Comparison of ENCODE assay signal across 8 cellular contexts in genomic region chr1:156602557-156602993, GRCh38. TPM values are rescaled to one million over a fixed set of nuclear protein-coding genes. Genes with fewer than 3 reads are reported as not detected.
DNase-seq lines count a peak whose midpoint lies in the region; ATAC-seq, FAIRE-seq and TF ChIP-seq lines count a peak whose summit lies in the region.

No MANE protein-coding gene starts in this region.

- BruUV-seq in MCF 10A (replicated peaks; lab: Mats Ljungman, UMichigan) = no TSS peak

- no peak for FAIRE-seq in GM12892 (lab: Jason Lieb, UNC)

- H3K4me1 Mint-ChIP-seq in MCF 10A (ENCODE audit: insufficient read depth, unreplicated experiment) = peaks cover 18% of the 10 kb centered on the region

- H3K79me2 ChIP-seq in SK-N-SH (ENCODE audit: insufficient read depth) (peaks cover 32% of the 10 kb centered on the region), trophoblast cell (ENCODE audit: control insufficient read depth, insufficient read depth, low read length, poor library complexity) (peaks cover 3% of the 10 kb centered on the region)

- H3F3A ChIP-seq in SK-N-SH (replicated peaks; ENCODE audit: insufficient read depth) = peaks cover 13% of the 10 kb centered on the region

- H2BK120ac ChIP-seq in trophoblast cell (ENCODE audit: insufficient read depth, low read length, poor library complexity) = no peak overlapping the region

- H3K36me3 Mint-ChIP-seq in MCF 10A (ENCODE audit: insufficient read depth, unreplicated experiment) = peaks cover 35% of the 10 kb centered on the region

- no peak overlapping the region for H3K4me3 ChIP-seq in SK-N-SH (ENCODE audit: low read depth in 2 of 2, low read length in 1 of 2)
- no peak overlapping the region for H3K4me3 ChIP-seq in trophoblast cell (ENCODE audit: low read depth, low read length)
- H3K4me3 ChIP-seq in vagina = no peak overlapping the region
- no peak overlapping the region for H3K4me3 ChIP-seq in sigmoid colon

- peak; percentile 63 for TF ChIP-seq CTCF in SK-N-SH (IDR thresholded peaks at IDR 0.05)
- TF ChIP-seq CTCF in MCF 10A (IDR thresholded peaks at IDR 0.05; ENCODE audit: unreplicated experiment) = peak; percentile 31
- no peak for TF ChIP-seq CTCF in vagina (IDR thresholded peaks at IDR 0.05)
- TF ChIP-seq CTCF in sigmoid colon (IDR thresholded peaks at IDR 0.05) = no peak

- no peaks in the 10 kb centered on the region for H3K9me3 Mint-ChIP-seq in MCF 10A (ENCODE audit: unreplicated experiment)

- H4K8ac ChIP-seq in trophoblast cell (ENCODE audit: low read depth, low read length) = peak overlapping the region; percentile 54

- H3K4me3 Mint-ChIP-seq in MCF 10A (ENCODE audit: unreplicated experiment) = peak overlapping the region; percentile 86

- H3K27me3 ChIP-seq in SK-N-SH (ENCODE audit: insufficient read depth) = no peaks in the 10 kb centered on the region
- no peaks in the 10 kb centered on the region for H3K27me3 ChIP-seq in trophoblast cell (ENCODE audit: insufficient read depth, low read length)
- H3K27me3 ChIP-seq in vagina = no peaks in the 10 kb centered on the region
- H3K27me3 ChIP-seq in sigmoid colon = no peaks in the 10 kb centered on the region

- peaks cover 13 to 20% of the 10 kb centered on the region in 2 experiments for H3K36me3 ChIP-seq in SK-N-SH (replicated peaks in 1 of 2; ENCODE audit: control insufficient read depth in 1 of 2, insufficient read depth in 2 of 2, low read length in 1 of 2)
- H3K36me3 ChIP-seq in trophoblast cell (ENCODE audit: control insufficient read depth in 1 of 2, insufficient read depth in 2 of 2, low read length in 2 of 2) = peaks cover 8% of the 10 kb centered on the region in 2 experiments
- H3K36me3 ChIP-seq in vagina = peaks cover 0 to 8% of the 10 kb centered on the region in 2 donors
- H3K36me3 ChIP-seq in sigmoid colon = peaks cover 0 to 13% (median 5%) of the 10 kb centered on the region in 4 donors

- WGBS in SK-N-SH (ENCODE audit: low lambda C conversion rate) = 59% methylated on average over 10 of the region's 10 CpGs
- no CpG with 5 or more reads among the region's 10 CpGs for WGBS in trophoblast cell (ENCODE audit: extremely low coverage, insufficient coverage, insufficient read length)
- WGBS in sigmoid colon, 2 donors = 32 to 41% methylated on average over 10 of the region's 10 CpGs

- H3K27me3 Mint-ChIP-seq in MCF 10A (ENCODE audit: insufficient read depth, unreplicated experiment) = no peaks in the 10 kb centered on the region

- H3K23ac ChIP-seq in trophoblast cell (ENCODE audit: low read length) = no peak overlapping the region

- H3K9me3 ChIP-seq in SK-N-SH (no peaks in the 10 kb centered on the region), trophoblast cell (ENCODE audit: insufficient read depth, low read depth, low read length) (peaks cover 2% of the 10 kb centered on the region), vagina (no peaks in the 10 kb centered on the region), sigmoid colon (no peaks in the 10 kb centered on the region)

- H4K91ac ChIP-seq in trophoblast cell (ENCODE audit: low read depth, low read length) = no peak overlapping the region

- H2AK5ac ChIP-seq in trophoblast cell (ENCODE audit: low read length) = no peak overlapping the region

- H3K18ac ChIP-seq in trophoblast cell (ENCODE audit: low read length) = no peak overlapping the region

- H2AFZ ChIP-seq in SK-N-SH (ENCODE audit: low read depth) (no peak overlapping the region), trophoblast cell (ENCODE audit: insufficient read depth, low read length, poor library complexity) (no peak overlapping the region)

- peak overlapping the region; percentile 31 for H3K27ac Mint-ChIP-seq in MCF 10A (ENCODE audit: low read depth, unreplicated experiment)

- H3K27ac ChIP-seq in SK-N-SH (ENCODE audit: low read depth in 2 of 2, low read length in 1 of 2) = no peak overlapping the region
- H3K27ac ChIP-seq in trophoblast cell (ENCODE audit: low read depth, low read length) = no peak overlapping the region
- H3K27ac ChIP-seq in vagina = no peak overlapping the region
- no peak overlapping the region for H3K27ac ChIP-seq in sigmoid colon

- no peak overlapping the region for H4K12ac ChIP-seq in trophoblast cell (ENCODE audit: low read depth, low read length)

- DNase-seq in SK-N-SH (no peak), NAMALWA (ENCODE audit: low spot score) (peak; percentile 73), MCF 10A (ENCODE audit: unreplicated experiment) (peak; percentile 63), trophoblast cell (no peak), vagina (ENCODE audit: extremely low spot score in 2 of 2) (no peak), GM12892 (ENCODE audit: insufficient read length) (no peak), sigmoid colon (no peak)

- TF ChIP-seq RAD21 in SK-N-SH (IDR thresholded peaks at IDR 0.05; ENCODE audit: low read length) = peak; percentile 29; the same call in 1 of the 2 replicates

- H4K20me1 ChIP-seq in SK-N-SH (ENCODE audit: insufficient read depth) = no peaks in the 10 kb centered on the region

- CTCF ChIA-PET in SK-N-SH (lab: Yijun Ruan, JAX) (interaction anchor here (0.6 to 3.6 kb wide), 9 partner anchors 8 to 157 kb away, joined by 3 to 24 read pairs (median 6); partner anchors contain the start of genes HAPLN2 and NAXE), MCF 10A (lab: Yijun Ruan, JAX) (interaction anchor here (0.6 to 8.3 kb wide), 20 partner anchors 9 to 366 kb away, joined by 3 to 64 read pairs (median 4); partner anchors contain the start of gene NAXE)

- peaks cover 6 to 9% of the 10 kb centered on the region in 2 experiments; a peak in 2 of 4 replicates for H3K4me1 ChIP-seq in SK-N-SH (ENCODE audit: control insufficient read depth in 1 of 2, insufficient read depth in 2 of 2, low read depth in 1 of 2, low read length in 1 of 2)
- H3K4me1 ChIP-seq in trophoblast cell (ENCODE audit: control insufficient read depth in 1 of 2, insufficient read depth in 2 of 2, low read length in 2 of 2) = peaks cover 6 to 10% of the 10 kb centered on the region in 2 experiments
- peaks cover 21% of the 10 kb centered on the region for H3K4me1 ChIP-seq in vagina
- H3K4me1 ChIP-seq in sigmoid colon = peaks cover 0 to 20% (median 19%) of the 10 kb centered on the region in 4 donors

- TF ChIP-seq EP300 in SK-N-SH (IDR thresholded peaks at IDR 0.05; ENCODE audit: borderline replicate concordance in 1 of 2, low read depth in 1 of 2, low read length in 1 of 2) = no peak
- no peak for TF ChIP-seq EP300 in sigmoid colon (IDR thresholded peaks at IDR 0.05)

- H3K79me1 ChIP-seq in trophoblast cell (ENCODE audit: low read length) = peaks cover 7% of the 10 kb centered on the region

- intact Hi-C loops in MCF 10A (cut with micrococcal nuclease) (loop anchor here (10.0 kb wide), 1 partner anchor 98 kb away; the partner anchor contains the start of gene MEF2D), vagina (cut with DNase I) (no loop called here), sigmoid colon (cut with DNase I) (no loop called here)

- no peak overlapping the region for H3K14ac ChIP-seq in trophoblast cell (ENCODE audit: low read length)

- no peak overlapping the region for H3K4ac ChIP-seq in trophoblast cell (ENCODE audit: low read depth, low read length)

- H2BK5ac ChIP-seq in trophoblast cell (ENCODE audit: low read depth, low read length, poor library complexity) = no peak overlapping the region

- TF ChIP-seq POLR2A in vagina (IDR thresholded peaks at IDR 0.05) (no peak), GM12892 (IDR thresholded peaks at IDR 0.05; ENCODE audit: low read depth, low read length) (no peak), sigmoid colon (IDR thresholded peaks at IDR 0.05) (no peak)

- POLR2A ChIA-PET in SK-N-SH (lab: Yijun Ruan, JAX) = interaction anchor here (1.8 kb wide), 1 partner anchor 11 kb away, joined by 15 read pairs; the partner anchor contains the start of gene NAXE
- POLR2A ChIA-PET in MCF 10A (lab: Yijun Ruan, JAX) = interaction anchor here (0.6 to 7.0 kb wide), 10 partner anchors 11 to 509 kb away, joined by 3 to 134 read pairs (median 9); partner anchors contain the start of genes MEF2D and NAXE

- H3K4me2 ChIP-seq in SK-N-SH (peak overlapping the region; percentile 85; the same call in 1 of the 2 replicates), trophoblast cell (ENCODE audit: low read length) (no peak overlapping the region)

- no peak for ATAC-seq in SK-N-SH treated with all-trans-retinoic acid at 6 μM for 48 hours

- H3K9me2 ChIP-seq in SK-N-SH = no peaks in the 10 kb centered on the region

- no peak overlapping the region for H3K9ac ChIP-seq in SK-N-SH
- H3K9ac ChIP-seq in trophoblast cell (ENCODE audit: low read length) = no peak overlapping the region

- no peak overlapping the region for H2BK12ac ChIP-seq in trophoblast cell (ENCODE audit: low read length)

RNA-seq across cellular contexts. Expression of gene GPATCH4, which starts 1.3 kb away (rescaled TPM):
- polyA plus RNA-seq in SK-N-SH (2012; rRNA removed) (36.6 and 46.8 TPM in 2 replicates), sigmoid colon (10 to 100 TPM; 10.2 to 32.9 (median 18.0) TPM)
- 45.1 and 47.1 TPM in 2 replicates for polyA plus RNA-seq in SK-N-SH (2012; cell fraction: cytosol; rRNA removed)
- 41.7 and 60.0 TPM in 2 replicates for polyA plus RNA-seq in SK-N-SH (2012; cell fraction: nucleus; rRNA removed)
- total RNA-seq in MCF 10A (2022) (67.3 and 107 TPM in 2 replicates), vagina (25.8 TPM), sigmoid colon (10 to 100 TPM; 12.2 to 22.9 (median 17.3) TPM)
- 16.5 and 16.8 TPM in 2 replicates for polyA plus RNA-seq in trophoblast cell (2013)
- polyA plus RNA-seq in GM12892 (2012; ENCODE audit: missing spikeins) = 42.9 TPM

RNA-seq across cellular contexts. Expression of gene NAXE, which starts 11.0 kb away (rescaled TPM):
- 68.5 and 98.4 TPM in 2 replicates for polyA plus RNA-seq in SK-N-SH (2012; rRNA removed)
- polyA plus RNA-seq in SK-N-SH (2012; cell fraction: cytosol; rRNA removed) = 66.1 and 89.0 TPM in 2 replicates
- 57.4 and 64.6 TPM in 2 replicates for polyA plus RNA-seq in SK-N-SH (2012; cell fraction: nucleus; rRNA removed)
- total RNA-seq in MCF 10A (2022) = 141 and 155 TPM in 2 replicates
- 46.9 and 47.2 TPM in 2 replicates for polyA plus RNA-seq in trophoblast cell (2013)
- 46.7 TPM for total RNA-seq in vagina
- polyA plus RNA-seq in GM12892 (2012; ENCODE audit: missing spikeins) = 57.6 TPM
- 100 to 1,000 TPM in 1 of 4 donors, 10 to 100 TPM in 3; 59.3 to 113 (median 67.2) TPM for total RNA-seq in sigmoid colon
- 10 to 100 TPM; 80.8 to 91.6 (median 84.1) TPM for polyA plus RNA-seq in sigmoid colon

RNA-seq across cellular contexts. Expression of gene HAPLN2, which starts 16.6 kb away (rescaled TPM):
- 0.10 and 0.20 TPM in 2 replicates for polyA plus RNA-seq in SK-N-SH (2012; rRNA removed)
- not detected in 2 replicates for polyA plus RNA-seq in SK-N-SH (2012; cell fraction: cytosol; rRNA removed)
- 0.98 and 1.1 TPM in 2 replicates for polyA plus RNA-seq in SK-N-SH (2012; cell fraction: nucleus; rRNA removed)
- total RNA-seq in MCF 10A (2022) = not detected in 2 replicates
- polyA plus RNA-seq in trophoblast cell (2013) = 0.06 TPM in 1 of 2 replicates, not detected in the other
- not detected for total RNA-seq in vagina
- not detected for polyA plus RNA-seq in GM12892 (2012; ENCODE audit: missing spikeins)
- 1 to 10 TPM in 1 of 4 donors, under 1 TPM in 1, not detected in 2; 0.71 to 1.2 TPM for total RNA-seq in sigmoid colon
- under 1 TPM in 1 of 3 donors, not detected in 2; 0.10 TPM for polyA plus RNA-seq in sigmoid colon

RNA-seq across cellular contexts. Expression of gene TTC24, which starts 23.1 kb away (rescaled TPM):
- polyA plus RNA-seq in SK-N-SH (2012; rRNA removed) (not detected in 2 replicates), sigmoid colon (1 to 10 TPM in 1 of 3 donors, not detected in 2; 2.6 TPM)
- polyA plus RNA-seq in SK-N-SH (2012; cell fraction: cytosol; rRNA removed) = not detected in 2 replicates
- not detected in 2 replicates for polyA plus RNA-seq in SK-N-SH (2012; cell fraction: nucleus; rRNA removed)
- total RNA-seq in MCF 10A (2022) (not detected in 2 replicates), vagina (not detected), sigmoid colon (not detected)
- not detected in 2 replicates for polyA plus RNA-seq in trophoblast cell (2013)
- 0.68 TPM for polyA plus RNA-seq in GM12892 (2012; ENCODE audit: missing spikeins)

RNA-seq across cellular contexts. Expression of gene IQGAP3, which starts 30.2 kb away (rescaled TPM):
- 14.4 and 15.6 TPM in 2 replicates for polyA plus RNA-seq in SK-N-SH (2012; rRNA removed)
- polyA plus RNA-seq in SK-N-SH (2012; cell fraction: cytosol; rRNA removed) = 3.6 and 5.8 TPM in 2 replicates
- 80.7 and 85.0 TPM in 2 replicates for polyA plus RNA-seq in SK-N-SH (2012; cell fraction: nucleus; rRNA removed)
- total RNA-seq in MCF 10A (2022) = 36.4 and 48.3 TPM in 2 replicates
- 14.7 and 15.2 TPM in 2 replicates for polyA plus RNA-seq in trophoblast cell (2013)
- 2.9 TPM for total RNA-seq in vagina
- 4.8 TPM for polyA plus RNA-seq in GM12892 (2012; ENCODE audit: missing spikeins)
- total RNA-seq in sigmoid colon = under 1 TPM in 3 of 4 donors, not detected in 1; 0.55 to 0.81 (median 0.71) TPM
- polyA plus RNA-seq in sigmoid colon = 10 to 100 TPM in 1 of 3 donors, under 1 TPM in 2; 0.60 to 11.2 (median 0.92) TPM

Comparison
In these comparisons a context has a peak if more than half of its experiments do, and no peak if none do; other contexts are left out.
1. DNase-seq: peak in NAMALWA (single experiment) and MCF 10A (single experiment); none in SK-N-SH (single experiment), trophoblast cell (0 of 2), vagina (0 of 2), GM12892 (single experiment) and sigmoid colon (single experiment).
2. CTCF ChIP-seq: peak in SK-N-SH (single experiment) and MCF 10A (single experiment); none in vagina (0 of 3) and sigmoid colon (0 of 4).